1 cellular context compared by ENCODE assay signal in the genomic region with DNA sequence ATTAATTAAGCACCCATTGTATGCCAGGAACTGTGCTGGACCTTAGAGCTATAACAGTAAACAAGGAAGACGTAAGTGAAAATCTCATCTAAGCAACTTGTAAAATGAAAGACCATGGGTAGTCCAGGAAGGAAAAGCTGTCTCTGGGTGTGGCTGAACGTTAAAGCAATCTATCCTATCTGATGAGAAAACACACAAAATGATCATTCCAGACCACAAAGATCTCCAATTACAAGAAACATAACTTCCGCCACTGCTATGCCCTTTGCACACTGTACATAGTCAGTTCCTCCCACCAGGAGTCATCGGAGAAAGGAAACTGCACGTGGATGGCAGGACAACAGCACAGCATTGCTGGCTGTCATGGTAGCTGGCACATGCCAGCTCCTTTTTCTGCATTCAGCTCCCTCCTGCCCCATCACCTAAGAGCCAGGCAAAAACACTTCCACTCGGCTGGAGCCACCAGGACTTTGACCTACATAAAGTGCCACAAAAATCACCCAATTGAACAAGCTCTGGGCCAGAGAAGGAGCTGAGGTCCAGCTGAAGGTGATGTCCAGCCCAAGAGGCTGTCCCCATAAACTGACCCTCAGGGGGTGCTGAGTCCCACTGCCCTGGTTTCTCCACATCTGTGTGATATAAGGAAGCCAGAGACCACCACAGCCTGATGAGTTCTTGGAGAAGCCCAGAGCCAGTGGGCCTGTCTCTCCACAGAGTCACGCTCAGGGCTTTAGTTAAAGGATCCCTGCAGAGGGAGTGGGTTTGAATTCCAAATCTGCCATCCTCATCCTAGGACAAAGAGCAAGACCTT.
TF ChIP-seq lines count a peak whose summit lies in the region.

No MANE protein-coding gene starts in this region.

TF ChIP-seq in HepG2, 621 proteins besides CTCF, POLR2A, EP300 and RAD21 (continued from another document and continues in another):
- TF ChIP-seq WIZ (CRISPR knock-in tag; IDR thresholded peaks at IDR 0.05) (0 out of 2 replicates have a peak, but pooled peaks have one; percentile 46), GABPB1 (CRISPR knock-in tag; IDR thresholded peaks at IDR 0.05) (peak; percentile 72), ZMYM4 (CRISPR knock-in tag; IDR thresholded peaks at IDR 0.05) (peak; percentile 75), SNAI1 (CRISPR knock-in tag; IDR thresholded peaks at IDR 0.05; ENCODE audit: borderline replicate concordance) (0 out of 2 replicates have a peak, but pooled peaks have one; percentile 47), SPEN (CRISPR knock-in tag; IDR thresholded peaks at IDR 0.05; ENCODE audit: low read depth) (peak; percentile 76; the same call in 1 of the 2 replicates), ZNF430 (CRISPR knock-in tag; IDR thresholded peaks at IDR 0.05) (peak; percentile 96), SIN3A (IDR thresholded peaks at IDR 0.05; ENCODE audit: borderline replicate concordance, low read depth, low read length) (peak; percentile 55; the same call in 1 of the 2 replicates), CREB3 (CRISPR knock-in tag; IDR thresholded peaks at IDR 0.05) (peak; percentile 82; the same call in 1 of the 2 replicates), SALL1 (CRISPR knock-in tag; IDR thresholded peaks at IDR 0.05) (peak; percentile 97), MLX (CRISPR knock-in tag; IDR thresholded peaks at IDR 0.05) (peak; percentile 78), FOXP4 (CRISPR knock-in tag; IDR thresholded peaks at IDR 0.05) (peak; percentile 95), FOSL2 (CRISPR knock-in tag; IDR thresholded peaks at IDR 0.05) (peak; percentile 89), DPF2 (CRISPR knock-in tag; IDR thresholded peaks at IDR 0.05; ENCODE audit: borderline replicate concordance, low read depth) (peak; percentile 74), ZFP36L2 (CRISPR knock-in tag; IDR thresholded peaks at IDR 0.05) (0 out of 2 replicates have a peak, but pooled peaks have one; percentile 58), RXRA (CRISPR knock-in tag; IDR thresholded peaks at IDR 0.05) (peak; percentile 72; the same call in 1 of the 2 replicates), ESRRA (CRISPR knock-in tag; IDR thresholded peaks at IDR 0.05; ENCODE audit: low read depth) (peak; percentile 62; the same call in 1 of the 2 replicates), AGO2 (optimal IDR thresholded peaks at IDR 0.05; ENCODE audit: low read depth, low read length) (no peak), FOXA1 (IDR thresholded peaks at IDR 0.05) (0 out of 2 replicates have a peak, but pooled peaks have one; percentile 6), FOXA1 (CRISPR knock-in tag; IDR thresholded peaks at IDR 0.05) (peak; percentile 81; the same call in 1 of the 2 replicates), KLF11 (CRISPR knock-in tag; IDR thresholded peaks at IDR 0.05) (peak; percentile 65; the same call in 1 of the 2 replicates), CBX1 (IDR thresholded peaks at IDR 0.05; ENCODE audit: low read depth) (peak; percentile 39), ZSCAN12 (CRISPR knock-in tag; IDR thresholded peaks at IDR 0.05) (peak; percentile 84; the same call in 1 of the 2 replicates), ZNF552 (CRISPR knock-in tag; IDR thresholded peaks at IDR 0.05; ENCODE audit: borderline replicate concordance) (0 out of 2 replicates have a peak, but pooled peaks have one; percentile 47), MIER3 (CRISPR knock-in tag; IDR thresholded peaks at IDR 0.05; ENCODE audit: borderline replicate concordance) (peak; percentile 68; the same call in 1 of the 2 replicates), CEBPG (CRISPR knock-in tag; IDR thresholded peaks at IDR 0.05) (peak; percentile 56), KDM2A (CRISPR knock-in tag; IDR thresholded peaks at IDR 0.05; ENCODE audit: borderline replicate concordance, low read depth) (peak; percentile 32; the same call in 1 of the 2 replicates), ZNF749 (CRISPR knock-in tag; IDR thresholded peaks at IDR 0.05; ENCODE audit: borderline replicate concordance) (0 out of 2 replicates have a peak, but pooled peaks have one; percentile 59), FOXK2 (IDR thresholded peaks at IDR 0.05) (peak; percentile 81), PPARG (CRISPR knock-in tag; conservative IDR thresholded peaks at IDR 0.05) (peak; percentile 94), NFIC (IDR thresholded peaks at IDR 0.05; ENCODE audit: low read length) (peak; percentile 53; the same call in 1 of the 2 replicates), PRDM10 (CRISPR knock-in tag; IDR thresholded peaks at IDR 0.05; ENCODE audit: low read depth) (peak; percentile 24; the same call in 1 of the 2 replicates), ZMAT5 (CRISPR knock-in tag; IDR thresholded peaks at IDR 0.05; ENCODE audit: borderline replicate concordance, low read depth) (no peak), ZBTB21 (CRISPR knock-in tag; IDR thresholded peaks at IDR 0.05) (peak; percentile 56; the same call in 1 of the 2 replicates), ZFP37 (CRISPR knock-in tag; IDR thresholded peaks at IDR 0.05; ENCODE audit: borderline replicate concordance) (peak; percentile 95), CBX5 (CRISPR knock-in tag; IDR thresholded peaks at IDR 0.05; ENCODE audit: borderline replicate concordance) (peak; percentile 69; the same call in 1 of the 2 replicates), MED8 (CRISPR knock-in tag; IDR thresholded peaks at IDR 0.05; ENCODE audit: insufficient replicate concordance) (peak; percentile 43), ZNF563 (CRISPR knock-in tag; IDR thresholded peaks at IDR 0.05) (peak; percentile 48; the same call in 1 of the 2 replicates), PTBP1 (IDR thresholded peaks at IDR 0.05; ENCODE audit: low read depth, low read length, poor library complexity, severe bottlenecking) (no peak), EHMT2 (IDR thresholded peaks at IDR 0.05; ENCODE audit: borderline replicate concordance, low read depth, low read length) (peak; percentile 18; the same call in 1 of the 2 replicates), TBX2 (CRISPR knock-in tag; IDR thresholded peaks at IDR 0.05; ENCODE audit: borderline replicate concordance) (peak; percentile 90), TCF12 (IDR thresholded peaks at IDR 0.05) (no peak), TCF12 (CRISPR knock-in tag; IDR thresholded peaks at IDR 0.05) (peak; percentile 89; the same call in 1 of the 2 replicates), ZFYVE20 (CRISPR knock-in tag; IDR thresholded peaks at IDR 0.05; ENCODE audit: borderline replicate concordance, low read depth) (no peak), TEAD2 (CRISPR knock-in tag; IDR thresholded peaks at IDR 0.05) (peak; percentile 56; the same call in 1 of the 2 replicates), ZBTB8A (CRISPR knock-in tag; IDR thresholded peaks at IDR 0.05; ENCODE audit: borderline replicate concordance, low read depth) (no peak), SIX4 (CRISPR knock-in tag; IDR thresholded peaks at IDR 0.05) (peak; percentile 99), CREM (IDR thresholded peaks at IDR 0.05) (peak; percentile 70; the same call in 1 of the 2 replicates), CREM (CRISPR knock-in tag; IDR thresholded peaks at IDR 0.05) (no peak), CCDC6 (CRISPR knock-in tag; IDR thresholded peaks at IDR 0.05) (0 out of 2 replicates have a peak, but pooled peaks have one; percentile 63), ZNF12 (CRISPR knock-in tag; IDR thresholded peaks at IDR 0.05) (peak; percentile 71; the same call in 1 of the 2 replicates), BCL6 (CRISPR knock-in tag; IDR thresholded peaks at IDR 0.05) (peak; percentile 87), TRIM24 (CRISPR knock-in tag; IDR thresholded peaks at IDR 0.05) (0 out of 2 replicates have a peak, but pooled peaks have one; percentile 51), ZNF687 (CRISPR knock-in tag; IDR thresholded peaks at IDR 0.05) (peak; percentile 94)
- TF ChIP-seq, protein P1, sequence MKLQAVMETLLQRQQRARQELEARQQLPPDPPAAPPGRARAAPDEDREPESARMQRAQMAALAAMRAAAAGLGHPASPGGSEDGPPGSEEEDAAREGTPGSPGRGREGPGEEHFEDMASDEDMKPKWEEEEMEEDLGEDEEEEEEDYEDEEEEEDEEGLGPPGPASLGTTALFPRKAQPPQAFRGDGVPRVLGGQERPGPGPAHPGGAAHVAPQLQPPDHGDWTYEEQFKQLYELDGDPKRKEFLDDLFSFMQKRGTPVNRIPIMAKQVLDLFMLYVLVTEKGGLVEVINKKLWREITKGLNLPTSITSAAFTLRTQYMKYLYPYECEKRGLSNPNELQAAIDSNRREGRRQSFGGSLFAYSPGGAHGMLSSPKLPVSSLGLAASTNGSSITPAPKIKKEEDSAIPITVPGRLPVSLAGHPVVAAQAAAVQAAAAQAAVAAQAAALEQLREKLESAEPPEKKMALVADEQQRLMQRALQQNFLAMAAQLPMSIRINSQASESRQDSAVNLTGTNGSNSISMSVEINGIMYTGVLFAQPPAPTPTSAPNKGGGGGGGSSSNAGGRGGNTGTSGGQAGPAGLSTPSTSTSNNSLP (IDR thresholded peaks at IDR 0.05; ENCODE audit: low read depth, low read length), result peak; percentile 83
